ENCODE assay signal across 22 cellular contexts in the genomic region with DNA sequence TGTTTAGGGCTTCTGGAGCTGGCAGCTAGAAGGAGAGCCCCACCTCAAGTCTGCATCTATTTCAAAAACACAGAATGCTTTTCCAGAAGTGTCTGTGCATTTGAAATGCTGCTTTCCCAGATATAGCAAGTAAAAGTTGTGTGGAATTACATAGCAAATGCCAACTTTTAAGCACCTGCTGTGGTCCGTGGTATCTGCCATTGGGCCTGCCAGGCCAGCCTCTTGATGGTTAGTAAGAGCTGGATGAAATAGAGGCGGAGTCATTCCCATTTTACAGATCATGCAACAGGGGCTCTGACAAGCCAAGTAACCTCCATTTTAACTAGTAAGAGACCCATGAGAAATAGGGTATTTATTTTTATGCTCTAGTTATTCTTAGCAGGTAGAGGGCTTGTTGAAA.
"Had no signal": no experiment of that assay in that cellular context is flagged by ENCODE, and none has a peak within 500 bp of the region (broad histone marks: within the 10 kb centered on the region; RNA-seq: fewer than 3 reads in every experiment).

No MANE protein-coding gene starts in this region.

- H3K27ac ChIP-seq: ovary, psoas muscle, suprapubic skin, transverse colon, upper lobe of right lung, uterus had no signal

- H3K27me3 ChIP-seq: esophagus squamous epithelium, ovary, suprapubic skin, transverse colon, upper lobe of right lung, uterus had no signal

- H3K27me3 Mint-ChIP-seq: effector memory CD8-positive, alpha-beta T cell; stimulated activated naive CD8-positive, alpha-beta T cell treated with anti-CD3 and anti-CD28 coated beads, Interleukin-15, amount 100 ng/mL, for 72 hours had no signal

- DNase-seq: cortex of kidney; effector memory CD8-positive, alpha-beta T cell; erythroblast; esophagus squamous epithelium; foreskin melanocyte; mesenchymal stem cell; midbrain; natural killer cell; occipital lobe; ovary; posterior cingulate gyrus; psoas muscle; small intestine; stimulated activated CD4-positive, alpha-beta T cell treated with anti-CD3 and anti-CD28 coated beads, Interleukin-1b, Interleukin-23, amount 100 ng/mL, for 48 hours; stimulated activated CD4-positive, alpha-beta T cell treated with anti-CD3 and anti-CD28 coated beads, Interleukin-4, amount 100 ng/mL, for 1 hour; stimulated activated CD8-positive, alpha-beta memory T cell treated with anti-CD3 and anti-CD28 coated beads, Interleukin-4, amount 100 ng/mL, for 48 hours; stimulated activated naive CD4-positive, alpha-beta T cell; stimulated activated naive CD8-positive, alpha-beta T cell treated with anti-CD3 and anti-CD28 coated beads, Interleukin-15, amount 100 ng/mL, for 72 hours; transverse colon; upper lobe of right lung; uterus had no signal

- H3K36me3 ChIP-seq: ovary, transverse colon, uterus had no signal

- H3K9me3 Mint-ChIP-seq: effector memory CD8-positive, alpha-beta T cell; natural killer cell; stimulated activated naive CD8-positive, alpha-beta T cell treated with anti-CD3 and anti-CD28 coated beads, Interleukin-15, amount 100 ng/mL, for 72 hours had no signal

- H3K27ac Mint-ChIP-seq: effector memory CD8-positive, alpha-beta T cell; natural killer cell; stimulated activated naive CD8-positive, alpha-beta T cell treated with anti-CD3 and anti-CD28 coated beads, Interleukin-15, amount 100 ng/mL, for 72 hours had no signal

- H3K9me3 ChIP-seq: esophagus squamous epithelium, ovary, psoas muscle, suprapubic skin, transverse colon, upper lobe of right lung, uterus had no signal

- ATAC-seq: effector memory CD8-positive, alpha-beta T cell; natural killer cell; psoas muscle; stimulated activated naive CD8-positive, alpha-beta T cell treated with anti-CD3 and anti-CD28 coated beads, Interleukin-15, amount 100 ng/mL, for 72 hours; upper lobe of right lung had no signal

- H3K4me3 ChIP-seq: esophagus squamous epithelium, ovary, psoas muscle, suprapubic skin, transverse colon, upper lobe of right lung, uterus had no signal

- H3K4me3 Mint-ChIP-seq: effector memory CD8-positive, alpha-beta T cell; natural killer cell; stimulated activated naive CD8-positive, alpha-beta T cell treated with anti-CD3 and anti-CD28 coated beads, Interleukin-15, amount 100 ng/mL, for 72 hours had no signal

- H3K4me1 ChIP-seq: psoas muscle, uterus had no signal
